ENCODE assay signal across 27 cellular contexts in the genomic region with DNA sequence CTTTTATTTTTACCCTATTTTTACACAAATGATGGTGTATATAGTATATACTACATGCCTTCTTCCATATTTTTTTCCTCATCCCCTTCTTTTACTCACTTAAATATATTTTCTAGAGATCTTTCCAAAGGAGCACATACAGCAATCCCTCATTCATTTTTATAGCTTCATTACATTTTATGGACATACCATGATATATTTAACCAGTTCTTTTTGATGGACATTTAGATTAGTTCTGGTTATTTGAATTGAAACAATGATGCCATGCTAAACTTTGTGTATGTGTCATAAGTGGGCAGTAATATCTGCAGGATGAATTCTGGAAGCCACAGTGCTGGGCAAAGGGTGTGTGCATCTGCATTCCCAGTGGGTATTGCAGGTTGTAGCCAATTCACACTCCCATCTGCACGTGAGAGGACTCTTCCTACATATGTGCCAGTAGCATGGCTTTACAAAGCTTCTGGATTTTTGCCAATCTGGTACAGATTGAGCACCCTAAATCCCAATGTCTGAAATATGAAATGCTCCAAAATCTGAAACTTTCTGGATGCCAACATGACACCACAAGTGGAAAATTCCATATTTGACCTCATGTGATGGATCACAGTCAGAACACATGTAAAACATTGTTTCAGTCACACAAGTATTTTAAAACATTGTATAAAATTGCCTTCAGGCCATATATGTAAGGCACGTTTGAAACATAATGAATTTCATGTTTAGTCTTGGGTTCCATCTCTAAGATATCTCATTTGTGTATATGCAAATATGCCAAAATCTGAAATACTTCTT.
"Had no signal": no experiment of that assay in that cellular context is flagged by ENCODE, and none has a peak within 500 bp of the region (broad histone marks: within the 10 kb centered on the region; RNA-seq: fewer than 3 reads in every experiment).

No MANE protein-coding gene starts in this region.

- DNase-seq: activated B cell treated with CpG ODN at 0.5 μM for 24 hours; activated CD4-positive, alpha-beta T cell treated with anti-CD3 and anti-CD28 coated beads, Interleukin-2, amount 50 U/mL, for 1 hour; activated CD8-positive, alpha-beta T cell treated with anti-CD3 and anti-CD28 coated beads for 36 hours; activated naive CD4-positive, alpha-beta T cell; activated T-cell treated with anti-CD3 and anti-CD28 coated beads, Interleukin-2, amount 50 U/mL, for 48 hours; central memory CD4-positive, alpha-beta T cell; effector CD4-positive, alpha-beta T cell; foreskin melanocyte; heart right ventricle; left ventricle myocardium inferior; mucosa of descending colon; ovary; sigmoid colon; small intestine; stimulated activated CD4-positive, alpha-beta T cell treated with anti-CD3 and anti-CD28 coated beads, Interleukin-4, amount 100 ng/mL, for 24 hours; stimulated activated naive B cell treated with anti-CD40 and anti-IgM and Interleukin-4, amounts not matched to agents 10 μg/mL and 1 μg/mL and 100 μg/mL, for 72 hours; tibial artery had no signal

- H3K4me3 ChIP-seq: breast epithelium, esophagus muscularis mucosa, heart right ventricle, left ventricle myocardium inferior, lung, mucosa of descending colon, ovary, sigmoid colon, suprapubic skin, tibial artery had no signal

- H3K9me3 ChIP-seq: breast epithelium, esophagus muscularis mucosa, heart right ventricle, left ventricle myocardium inferior, mucosa of descending colon, neutrophil, ovary, sigmoid colon, suprapubic skin, tibial artery had no signal

- H3K4me3 Mint-ChIP-seq: activated B cell treated with CpG ODN at 0.5 μM for 24 hours; activated CD8-positive, alpha-beta T cell treated with anti-CD3 and anti-CD28 coated beads for 36 hours; dendritic cell treated with granulocyte-macrophage colony-stimulating factor and Interleukin-4, amounts not matched to agents 40 ng/mL and 50 ng/mL, for 4 days; natural killer cell treated with Interleukin-12 subunit alpha and Interleukin-12 subunit beta and Interleukin-15 and Interleukin-18, amount 100 ng/mL, for 72 hours; stimulated activated naive B cell treated with anti-CD40 and anti-IgM and Interleukin-4, amounts not matched to agents 10 μg/mL and 1 μg/mL and 100 μg/mL, for 72 hours; T-helper 2 cell treated with Interferon-gamma antibody and Interleukin-4, amounts not matched to agents 5 μg/mL and 100 μg/mL, for 36 hours had no signal

- ATAC-seq: activated CD8-positive, alpha-beta T cell treated with anti-CD3 and anti-CD28 coated beads for 36 hours; activated naive CD4-positive, alpha-beta T cell treated with anti-CD3 and anti-CD28 coated beads, Interleukin-2, amount 50 U/mL, for 72 hours; heart right ventricle; mucosa of descending colon; natural killer cell treated with Interleukin-12 subunit alpha and Interleukin-12 subunit beta and Interleukin-15 and Interleukin-18, amount 100 ng/mL, for 72 hours; stimulated activated naive B cell treated with anti-CD40 and anti-IgM and Interleukin-4, amounts not matched to agents 10 μg/mL and 1 μg/mL and 100 μg/mL, for 72 hours had no signal

- H3K27me3 Mint-ChIP-seq: activated B cell treated with CpG ODN at 0.5 μM for 24 hours; activated CD8-positive, alpha-beta T cell treated with anti-CD3 and anti-CD28 coated beads for 36 hours; dendritic cell treated with granulocyte-macrophage colony-stimulating factor and Interleukin-4, amounts not matched to agents 40 ng/mL and 50 ng/mL, for 4 days; natural killer cell treated with Interleukin-12 subunit alpha and Interleukin-12 subunit beta and Interleukin-15 and Interleukin-18, amount 100 ng/mL, for 72 hours; progenitor cell of endocrine pancreas; stimulated activated naive B cell treated with anti-CD40 and anti-IgM and Interleukin-4, amounts not matched to agents 10 μg/mL and 1 μg/mL and 100 μg/mL, for 72 hours had no signal

- H3K27ac ChIP-seq: breast epithelium, esophagus muscularis mucosa, heart right ventricle, left ventricle myocardium inferior, neutrophil, ovary, sigmoid colon, suprapubic skin, tibial artery had no signal

- H3K4me1 ChIP-seq: breast epithelium had no signal

- H3K36me3 Mint-ChIP-seq: natural killer cell treated with Interleukin-12 subunit alpha and Interleukin-12 subunit beta and Interleukin-15 and Interleukin-18, amount 100 ng/mL, for 72 hours had no signal

- H3K27ac Mint-ChIP-seq: activated B cell treated with CpG ODN at 0.5 μM for 24 hours; activated CD8-positive, alpha-beta T cell treated with anti-CD3 and anti-CD28 coated beads for 36 hours; activated naive CD4-positive, alpha-beta T cell treated with anti-CD3 and anti-CD28 coated beads, Interleukin-2, amount 50 U/mL, for 72 hours; dendritic cell treated with granulocyte-macrophage colony-stimulating factor and Interleukin-4, amounts not matched to agents 40 ng/mL and 50 ng/mL, for 4 days; natural killer cell treated with Interleukin-12 subunit alpha and Interleukin-12 subunit beta and Interleukin-15 and Interleukin-18, amount 100 ng/mL, for 72 hours; progenitor cell of endocrine pancreas; stimulated activated naive B cell treated with anti-CD40 and anti-IgM and Interleukin-4, amounts not matched to agents 10 μg/mL and 1 μg/mL and 100 μg/mL, for 72 hours; T-helper 2 cell treated with Interferon-gamma antibody and Interleukin-4, amounts not matched to agents 5 μg/mL and 100 μg/mL, for 36 hours had no signal

- H3K27me3 ChIP-seq: breast epithelium, esophagus muscularis mucosa, heart right ventricle, neutrophil, ovary, sigmoid colon, suprapubic skin, tibial artery had no signal

- H3K9me3 Mint-ChIP-seq: activated B cell treated with CpG ODN at 0.5 μM for 24 hours; activated CD8-positive, alpha-beta T cell treated with anti-CD3 and anti-CD28 coated beads for 36 hours; activated naive CD4-positive, alpha-beta T cell treated with anti-CD3 and anti-CD28 coated beads, Interleukin-2, amount 50 U/mL, for 72 hours; dendritic cell treated with granulocyte-macrophage colony-stimulating factor and Interleukin-4, amounts not matched to agents 40 ng/mL and 50 ng/mL, for 4 days; natural killer cell treated with Interleukin-12 subunit alpha and Interleukin-12 subunit beta and Interleukin-15 and Interleukin-18, amount 100 ng/mL, for 72 hours; stimulated activated naive B cell treated with anti-CD40 and anti-IgM and Interleukin-4, amounts not matched to agents 10 μg/mL and 1 μg/mL and 100 μg/mL, for 72 hours; T-helper 2 cell treated with Interferon-gamma antibody and Interleukin-4, amounts not matched to agents 5 μg/mL and 100 μg/mL, for 36 hours had no signal

- H3K36me3 ChIP-seq: breast epithelium, left ventricle myocardium inferior, neutrophil, ovary, sigmoid colon, suprapubic skin had no signal
